In the genomic region with DNA sequence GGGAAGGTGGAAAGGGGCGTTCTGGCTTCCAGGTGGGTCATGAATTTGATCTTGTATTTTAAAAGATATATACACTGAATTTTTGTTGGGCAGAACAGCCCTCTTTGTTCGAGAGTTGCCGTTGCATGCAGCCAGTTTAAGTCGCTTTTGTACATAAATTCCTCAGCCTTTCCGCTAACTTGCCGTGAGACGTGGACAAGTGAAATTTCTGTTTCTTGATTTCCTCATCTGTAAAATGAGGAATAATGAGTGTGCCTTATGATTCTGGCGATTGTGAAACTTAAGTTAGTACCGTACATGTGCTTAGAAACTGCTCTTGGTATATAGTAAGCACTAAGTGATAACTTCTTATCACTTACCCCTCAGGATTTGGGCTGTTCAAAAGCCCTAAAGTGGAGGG, we compare ENCODE assay signal across 8 cellular contexts. TPM values are rescaled to one million over a fixed set of nuclear protein-coding genes. Genes with fewer than 3 reads are reported as not detected.
DNase-seq lines count a peak whose midpoint lies in the region; ATAC-seq and TF ChIP-seq lines count a peak whose summit lies in the region.

No MANE protein-coding gene starts in this region.

- H3K27ac ChIP-seq in GM23248 (peak overlapping the region; percentile 77), Panc1 (ENCODE audit: low read length) (peak overlapping the region; percentile 89), duodenal mucosa (ENCODE audit: low read depth, low read length) (peak overlapping the region; percentile 13)

- peak overlapping the region; percentile 78 for H3K4me3 ChIP-seq in GM23248
- peak overlapping the region; percentile 88 to 90 for H3K4me3 ChIP-seq in Panc1 (ENCODE audit: low read depth in 2 of 2, low read length in 2 of 2)
- H3K4me3 ChIP-seq in duodenal mucosa (ENCODE audit: low read depth in 1 of 2, low read length in 2 of 2) = peak overlapping the region; percentile 77 to 80

- peak; percentile 75 for DNase-seq in GM23248
- DNase-seq in Panc1 (ENCODE audit: low read depth, low spot score) = no peak
- no peak for DNase-seq in natural killer cell
- no peak for DNase-seq in ureter (ENCODE audit: low spot score)
- DNase-seq in NCI-H748 (lab: John Stamatoyannopoulos, UW; ENCODE audit: unreplicated experiment) = no peak
- no peak for DNase-seq in activated CD4-positive, alpha-beta T cell treated with anti-CD3 and anti-CD28 coated beads for 4 hours
- DNase-seq in GM10266 (ENCODE audit: extremely low spot score) = no peak

- H3K4me3 Mint-ChIP-seq in natural killer cell = peak overlapping the region; percentile 90

- BruUV-seq in Panc1 (replicated peaks; lab: Mats Ljungman, UMichigan) = no TSS peak

- CTCF ChIA-PET in Panc1 (lab: Charles Lee) = no interaction called here

- no peaks in the 10 kb centered on the region for H3K9me3 Mint-ChIP-seq in natural killer cell

- peaks cover 12% of the 10 kb centered on the region; the same call in 1 of the 2 replicates for H3F3A ChIP-seq in GM23248 (ENCODE audit: insufficient read depth)

- H3K9me2 ChIP-seq in GM23248 (ENCODE audit: insufficient read depth) = no peaks in the 10 kb centered on the region

- in situ Hi-C loops in GM23248 (cut with MboI) = no loop called here
- in situ Hi-C loops in Panc1 (cut with HindIII; ENCODE audit: low pct_unique_long_range_greater_than_20kb, low sequenced_read_pairs) = no loop called here

- 25 to 28% methylated on average over 9 of the region's 9 CpGs for WGBS in GM23248 (ENCODE audit: low coverage in 1 of 2, low lambda C conversion rate in 2 of 2, missing lambda C conversion rate in 2 of 2), 2 experiments

- H3K4me1 ChIP-seq in GM23248 (ENCODE audit: insufficient read depth) (peaks cover 11% of the 10 kb centered on the region), Panc1 (ENCODE audit: control insufficient read depth, insufficient read depth, low read length) (peaks cover 19% of the 10 kb centered on the region), duodenal mucosa (ENCODE audit: control insufficient read depth in 1 of 2, insufficient read depth in 2 of 2, low read length in 2 of 2) (peaks cover 16 to 26% of the 10 kb centered on the region in 2 donors)

- peak overlapping the region; percentile 82 for H3K4me2 ChIP-seq in GM23248 (ENCODE audit: unreplicated experiment)

- no peaks in the 10 kb centered on the region for H3K36me3 Mint-ChIP-seq in natural killer cell

- H3K27me3 ChIP-seq in GM23248 (replicated peaks; ENCODE audit: insufficient read depth) (no peaks in the 10 kb centered on the region), Panc1 (ENCODE audit: control insufficient read depth, insufficient read depth, low read length) (no peaks in the 10 kb centered on the region; the same call in 1 of the 2 replicates), duodenal mucosa (ENCODE audit: control insufficient read depth in 1 of 2, insufficient read depth in 2 of 2, low read length in 2 of 2) (no peaks in the 10 kb centered on the region)

- H3K36me3 ChIP-seq in GM23248 (ENCODE audit: low read depth) (no peaks in the 10 kb centered on the region), Panc1 (ENCODE audit: control insufficient read depth, insufficient read depth, low read length) (no peaks in the 10 kb centered on the region), duodenal mucosa (ENCODE audit: control insufficient read depth in 1 of 2, insufficient read depth in 2 of 2, low read length in 2 of 2) (no peaks in the 10 kb centered on the region)

- H3K27me3 Mint-ChIP-seq in natural killer cell (ENCODE audit: low read depth in 2 of 2) = no peaks in the 10 kb centered on the region

- no peaks in the 10 kb centered on the region for H3K9me3 ChIP-seq in GM23248 (ENCODE audit: low read depth)
- H3K9me3 ChIP-seq in Panc1 (ENCODE audit: control insufficient read depth, insufficient read depth, low read depth, low read length) = no peaks in the 10 kb centered on the region
- H3K9me3 ChIP-seq in duodenal mucosa (ENCODE audit: control insufficient read depth in 1 of 2, low read length in 2 of 2) = no peaks in the 10 kb centered on the region

- peak overlapping the region; percentile 79 to 92 for H3K27ac Mint-ChIP-seq in natural killer cell

- peaks cover 29 to 44% of the 10 kb centered on the region in 2 donors for H3K4me1 Mint-ChIP-seq in natural killer cell

- H3K79me2 ChIP-seq in GM23248 (ENCODE audit: insufficient read depth) = peaks cover 54% of the 10 kb centered on the region

- H3K9ac ChIP-seq in GM23248 (peak overlapping the region; percentile 92), duodenal mucosa (ENCODE audit: low read depth in 1 of 2, low read length in 2 of 2) (peak overlapping the region; percentile 77 to 78)

- intact Hi-C loops in Panc1 (cut with micrococcal nuclease; ENCODE audit: unreplicated experiment) (no loop called here), natural killer cell (cut with micrococcal nuclease) (loop anchor here (5.0 kb wide), 3 partner anchors 43 to 352 kb away; partner anchors contain the start of genes TCTN3 and ZNF518A)

- TF ChIP-seq CTCF in Panc1 (IDR thresholded peaks at IDR 0.05) (no peak), natural killer cell (IDR thresholded peaks at IDR 0.05) (no peak), GM10266 (IDR thresholded peaks at IDR 0.05; ENCODE audit: control insufficient read depth, insufficient read depth, low read depth, missing control alignments) (no peak)

- H4K20me1 ChIP-seq in GM23248 (ENCODE audit: insufficient read depth) = no peaks in the 10 kb centered on the region

- ATAC-seq in Panc1 (no peak), natural killer cell (no peak)

- POLR2A ChIA-PET in Panc1 (lab: Charles Lee) = no interaction called here

- H2AFZ ChIP-seq in GM23248 = peak overlapping the region; percentile 91

RNA-seq across cellular contexts. Expression of gene CCNJ, which starts 1.3 kb away (rescaled TPM):
- 1.3 and 2.7 TPM in 2 replicates for total RNA-seq in GM23248 (2014; rRNA removed; shearing (Covaris generic))
- polyA plus RNA-seq in GM23248 (2016; fragmentation: Nextera tagmentation; extraction: Ambion mirVana) = 2.9 and 3.7 TPM in 2 replicates
- 15.2 TPM for total RNA-seq in Panc1 (2021; ENCODE audit: unreplicated experiment)
- 7.8 TPM for polyA plus RNA-seq in Panc1 (2012; ENCODE audit: insufficient read length)
- 1 to 10 TPM; 5.9 to 7.1 (median 6.0) TPM for total RNA-seq in natural killer cell
- total RNA-seq in ureter = 7.2 TPM

Comparison
In these comparisons a context has a peak if more than half of its experiments do, and no peak if none do; other contexts are left out.
1. H3K27ac ChIP-seq: peak in every context shown above with its lines; median percentile 89 in Panc1; 77 in GM23248; 13 in duodenal mucosa.